11 cellular contexts compared by ENCODE assay signal in the genomic region with DNA sequence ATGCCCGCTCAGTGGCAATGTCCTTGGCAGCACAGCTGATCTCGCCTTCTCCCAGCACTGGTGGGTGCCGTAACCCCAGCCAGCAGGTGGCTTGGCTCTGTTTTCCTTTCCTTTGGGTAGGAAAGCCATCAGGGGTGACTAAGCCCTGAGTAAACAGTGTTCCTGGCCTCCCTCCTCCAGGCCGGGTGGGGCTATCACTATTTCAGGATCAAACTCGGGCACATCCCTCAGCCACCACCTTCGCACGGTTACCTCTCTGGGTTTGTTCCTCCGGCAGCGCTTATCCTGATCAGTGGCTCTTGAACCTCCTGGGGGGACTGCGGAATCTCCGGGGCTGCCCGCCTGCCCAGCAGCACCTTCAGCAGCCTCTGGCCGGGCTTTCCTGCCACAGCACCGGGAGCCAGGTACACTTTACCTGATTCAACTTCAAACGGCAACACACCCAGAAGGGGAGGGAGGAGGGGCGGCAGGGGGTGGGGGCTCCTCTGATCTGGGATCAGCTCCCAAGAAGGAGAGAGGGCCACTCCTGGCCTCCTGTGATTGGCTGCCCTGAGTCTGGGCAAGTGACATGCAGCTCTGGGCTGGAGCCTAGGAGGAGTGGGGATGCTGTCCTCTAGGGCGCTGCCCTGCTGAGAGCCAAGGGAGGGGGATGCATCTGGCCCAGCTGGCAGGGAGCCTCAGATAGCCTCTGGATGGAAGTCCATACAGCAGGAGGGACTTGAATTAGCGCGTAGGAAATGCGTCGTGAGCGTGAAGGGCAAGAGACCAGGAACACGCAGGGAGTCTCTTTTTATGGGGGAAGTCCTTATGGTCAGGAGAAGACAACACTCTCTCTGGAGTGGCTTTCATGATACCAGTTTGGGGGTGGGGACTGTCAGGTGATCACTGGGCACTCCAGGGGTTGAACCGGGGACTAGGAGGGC. TPM values are rescaled to one million over a fixed set of nuclear protein-coding genes. Genes with fewer than 3 reads are reported as not detected.
DNase-seq lines count a peak whose midpoint lies in the region; ATAC-seq, FAIRE-seq and TF ChIP-seq lines count a peak whose summit lies in the region.
"Had no signal": no experiment of that assay in that cellular context is flagged by ENCODE, and none has a peak within 500 bp of the region (broad histone marks: within the 10 kb centered on the region; RNA-seq: fewer than 3 reads in every experiment).

A gene with protein sequence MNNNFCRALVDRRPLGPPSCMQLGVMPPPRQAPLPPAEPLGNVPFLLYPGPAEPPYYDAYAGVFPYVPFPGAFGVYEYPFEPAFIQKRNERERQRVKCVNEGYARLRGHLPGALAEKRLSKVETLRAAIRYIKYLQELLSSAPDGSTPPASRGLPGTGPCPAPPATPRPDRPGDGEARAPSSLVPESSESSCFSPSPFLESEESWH (minus strand): TSS at position 353 of the 923 bp plus-strand sequence. CDS start 11,812 bp downstream, outside the sequence.

- H3K4me3 ChIP-seq in Caco-2 (ENCODE audit: low read depth, low read length) (no peak within 1 kb of the TSS), adrenal gland (no peak within 1 kb of the TSS), HepG2 (replicated peaks in 1 of 3; ENCODE audit: insufficient read depth in 1 of 3, low read depth in 2 of 3, low read length in 3 of 3) (peak within 1 kb of the TSS in 1 of 3 experiments; percentile 32; a peak in 1 of 6 replicates), tibial nerve (no peak within 1 kb of the TSS)
- H3K4me3 ChIP-seq: SJSA1 had no signal

- no peak within 1 kb of the TSS for H3K9ac ChIP-seq in HepG2 (ENCODE audit: insufficient read depth, low read depth, low read length)

- DNase-seq in Caco-2 (peak in 1 of 2 experiments; percentile 29), M059J (ENCODE audit: low read depth) (peak; percentile 52), adrenal gland (peak in 5 of 7 donors; percentile 38 to 74 (median 55)), HepG2 (ENCODE audit: low spot score) (peak; percentile 72), tibial nerve (ENCODE audit: low spot score in 2 of 2) (no peak), left lobe of liver (ENCODE audit: low spot score) (no peak)
- DNase-seq in activated CD4-positive, alpha-beta memory T cell treated with anti-CD3 and anti-CD28 coated beads for 36 hours = no peak
- DNase-seq: activated T-cell treated with anti-CD3 and anti-CD28 coated beads, Interleukin-2, amount 50 U/mL, for 48 hours had no signal

- H3K27ac ChIP-seq in adrenal gland (peak within 1 kb of the TSS in 1 of 5 donors; percentile 32), HepG2 (ENCODE audit: extremely low read length, insufficient read depth, low read length) (no peak within 1 kb of the TSS), tibial nerve (no peak within 1 kb of the TSS)
- H3K27ac ChIP-seq: SJSA1 had no signal

- H3K27me3 ChIP-seq in Caco-2 (replicated peaks; ENCODE audit: control insufficient read depth, insufficient read depth, low read length) (no peaks in the 10 kb centered on the region), adrenal gland (peaks cover 12% of the 10 kb centered on the region), HepG2 (ENCODE audit: control insufficient read depth in 1 of 2, insufficient read depth in 2 of 2, low read length in 2 of 2) (peaks cover 10 to 52% of the 10 kb centered on the region in 2 experiments), tibial nerve (peaks cover 0 to 5% of the 10 kb centered on the region in 2 donors)

- H3K4me3 Mint-ChIP-seq in Caco-2 (ENCODE audit: unreplicated experiment) = peak within 1 kb of the TSS; percentile 28
- H3K4me3 Mint-ChIP-seq in activated CD4-positive, alpha-beta memory T cell treated with anti-CD3 and anti-CD28 coated beads for 36 hours = no peak within 1 kb of the TSS

- no peak for TF ChIP-seq POLR2A in adrenal gland (IDR thresholded peaks at IDR 0.05)
- TF ChIP-seq POLR2A in HepG2 (IDR thresholded peaks at IDR 0.05; ENCODE audit: insufficient read depth in 1 of 2, low read depth in 2 of 2, low read length in 2 of 2) = no peak
- no peak for TF ChIP-seq POLR2A in tibial nerve (IDR thresholded peaks at IDR 0.05)

- TF ChIP-seq RAD21 in HepG2 (CRISPR knock-in tag; IDR thresholded peaks at IDR 0.05) = peak; percentile 31; the same call in 1 of the 2 replicates

- in situ Hi-C loops in HepG2 (cut with HindIII; ENCODE audit: extremely low pct_ligation_motif_present, low pct_unique_long_range_greater_than_20kb) = no loop called here

- FAIRE-seq in HepG2 (lab: Jason Lieb, UNC) = peak; percentile 76
- FAIRE-seq: D721Med had no signal

- H3K36me3 ChIP-seq in Caco-2 (ENCODE audit: control insufficient read depth, insufficient read depth, low read length) (no peaks in the 10 kb centered on the region), adrenal gland (replicated peaks in 1 of 2) (no peaks in the 10 kb centered on the region), HepG2 (replicated peaks in 1 of 2; ENCODE audit: control insufficient read depth in 1 of 2, insufficient read depth in 2 of 2, low read length in 2 of 2) (no peaks in the 10 kb centered on the region), tibial nerve (peaks cover 0 to 1% (median 0%) of the 10 kb centered on the region in 3 donors)
- H3K36me3 ChIP-seq: SJSA1 had no signal

- H3K9me3 Mint-ChIP-seq in Caco-2 (ENCODE audit: unreplicated experiment) = no peaks in the 10 kb centered on the region
- H3K9me3 Mint-ChIP-seq in activated CD4-positive, alpha-beta memory T cell treated with anti-CD3 and anti-CD28 coated beads for 36 hours = no peaks in the 10 kb centered on the region

- intact Hi-C loops in Caco-2 (cut with micrococcal nuclease; ENCODE audit: unreplicated experiment) = no loop called here
- intact Hi-C loops in adrenal gland (cut with DNase I) = no loop called here
- intact Hi-C loops in HepG2 (cut with micrococcal nuclease; ENCODE audit: unreplicated experiment) = loop anchor here (5.0 kb wide), 1 partner anchor 95 kb away; no protein-coding TSS in a partner anchor
- intact Hi-C loops in activated CD4-positive, alpha-beta memory T cell treated with anti-CD3 and anti-CD28 coated beads for 36 hours (cut with micrococcal nuclease) = no loop called here

- POLR2A ChIA-PET in Caco-2 (lab: Charles Lee) (no interaction called here), HepG2 (lab: Yijun Ruan, JAX) (no interaction called here)
- POLR2A ChIA-PET in activated CD4-positive, alpha-beta memory T cell treated with anti-CD3 and anti-CD28 coated beads for 36 hours (lab: Charles Lee) = no interaction called here

- no peaks in the 10 kb centered on the region for H3K4me1 Mint-ChIP-seq in Caco-2 (ENCODE audit: low read depth, unreplicated experiment)
- no peaks in the 10 kb centered on the region for H3K4me1 Mint-ChIP-seq in activated CD4-positive, alpha-beta memory T cell treated with anti-CD3 and anti-CD28 coated beads for 36 hours (ENCODE audit: low read depth)

- WGBS in adrenal gland, 4 donors = 70 to 86% (median 79%) methylated on average over 11 to 24 of the region's 24 CpGs
- 34% methylated on average over 13 of the region's 24 CpGs for WGBS in HepG2 (ENCODE audit: low lambda C conversion rate)
- WGBS in tibial nerve, 2 donors = 74% methylated on average over 22 to 23 of the region's 24 CpGs

- no peak within 1 kb of the TSS for H3K27ac Mint-ChIP-seq in Caco-2 (ENCODE audit: unreplicated experiment)
- no peak within 1 kb of the TSS for H3K27ac Mint-ChIP-seq in activated CD4-positive, alpha-beta memory T cell treated with anti-CD3 and anti-CD28 coated beads for 36 hours

- H3K4me1 ChIP-seq in Caco-2 = no peaks in the 10 kb centered on the region
- H3K4me1 ChIP-seq in adrenal gland (replicated peaks in 1 of 2) = peaks cover 0 to 7% of the 10 kb centered on the region in 2 donors
- H3K4me1 ChIP-seq in HepG2 (ENCODE audit: insufficient read depth, low read length) = peaks cover 11% of the 10 kb centered on the region
- H3K4me1 ChIP-seq in tibial nerve = no peaks in the 10 kb centered on the region
- H3K4me1 ChIP-seq: SJSA1 had no signal

- no peaks in the 10 kb centered on the region for H3K79me2 ChIP-seq in HepG2 (ENCODE audit: insufficient read depth, low read length)

- H3K9me3 ChIP-seq in Caco-2 = no peaks in the 10 kb centered on the region
- no peaks in the 10 kb centered on the region for H3K9me3 ChIP-seq in adrenal gland (replicated peaks in 1 of 3)
- H3K9me3 ChIP-seq in HepG2 (ENCODE audit: low read length) = no peaks in the 10 kb centered on the region
- H3K9me3 ChIP-seq in tibial nerve = no peaks in the 10 kb centered on the region
- H3K9me3 ChIP-seq: SJSA1 had no signal

- peaks cover 3% of the 10 kb centered on the region for H3K27me3 Mint-ChIP-seq in Caco-2 (ENCODE audit: insufficient read depth, unreplicated experiment)
- H3K27me3 Mint-ChIP-seq in activated CD4-positive, alpha-beta memory T cell treated with anti-CD3 and anti-CD28 coated beads for 36 hours = peaks cover 9% of the 10 kb centered on the region

- peak within 1 kb of the TSS; percentile 37; the same call in 1 of the 2 replicates for H3K4me2 ChIP-seq in HepG2 (ENCODE audit: low read depth, low read length)

- H3K36me3 Mint-ChIP-seq in Caco-2 (ENCODE audit: insufficient read depth, unreplicated experiment) = peaks cover 5% of the 10 kb centered on the region
- H3K36me3 Mint-ChIP-seq in activated CD4-positive, alpha-beta memory T cell treated with anti-CD3 and anti-CD28 coated beads for 36 hours = no peaks in the 10 kb centered on the region

- no peaks in the 10 kb centered on the region for H4K20me1 ChIP-seq in HepG2 (ENCODE audit: insufficient read depth, low read length)

- no TSS peak for BruUV-seq in Caco-2 (replicated peaks; lab: Mats Ljungman, UMichigan)
- no TSS peak for BruUV-seq in HepG2 (replicated peaks; lab: Mats Ljungman, UMichigan)

- ATAC-seq in HepG2 (peak; percentile 91), GM18861 (IDR thresholded peaks at IDR 0.05; ENCODE audit: unreplicated experiment) (no peak), left lobe of liver (no peak)

- TF ChIP-seq EP300 in HepG2 (IDR thresholded peaks at IDR 0.05; ENCODE audit: low read depth in 2 of 2, low read length in 2 of 2) = no peak
- no peak for TF ChIP-seq EP300 in HepG2 (CRISPR knock-in tag; IDR thresholded peaks at IDR 0.05; ENCODE audit: borderline replicate concordance)
- TF ChIP-seq EP300 in tibial nerve (IDR thresholded peaks at IDR 0.05) = no peak

- CTCF ChIA-PET in Caco-2 (lab: Charles Lee) = no interaction called here
- CTCF ChIA-PET in HepG2 (lab: Yijun Ruan, JAX; ENCODE audit: low intra/inter-chr PET ratio, low total read pairs) = interaction anchor here (1.5 kb wide), 1 partner anchor 58 kb away, joined by 4 read pairs; no protein-coding TSS in a partner anchor
- CTCF ChIA-PET in activated CD4-positive, alpha-beta memory T cell treated with anti-CD3 and anti-CD28 coated beads for 36 hours (lab: Charles Lee) = no interaction called here

- no peak for TF ChIP-seq CTCF in Caco-2 (IDR thresholded peaks at IDR 0.05; ENCODE audit: insufficient read depth in 1 of 2, low read depth in 1 of 2, low read length in 1 of 2, severe bottlenecking in 1 of 2, unreplicated experiment in 1 of 2)
- peak in 1 of 6 experiments; percentile 17 for TF ChIP-seq CTCF in adrenal gland (IDR thresholded peaks at IDR 0.05)
- TF ChIP-seq CTCF in HepG2 (CRISPR knock-in tag; IDR thresholded peaks at IDR 0.05) = peak; percentile 72
- TF ChIP-seq CTCF in tibial nerve (IDR thresholded peaks at IDR 0.05) = no peak

- no peak within 1 kb of the TSS for H2AFZ ChIP-seq in HepG2 (ENCODE audit: low read length)

RNA-seq across cellular contexts. Expression of the gene that starts here (rescaled TPM):
- 0.26 and 0.48 TPM in 2 replicates for total RNA-seq in Caco-2 (2022)
- total RNA-seq in M059J (2014; rRNA removed; shearing (Covaris generic)) = not detected in 2 replicates
- not detected for total RNA-seq in adrenal gland
- under 1 TPM in 1 of 3 donors, not detected in 2; 0.10 TPM for polyA plus RNA-seq in adrenal gland
- total RNA-seq in HepG2 (2016; rRNA removed; fragmentation: Illumina TruSeq; extraction: Trizol) = not detected in 2 replicates
- not detected in 2 replicates for total RNA-seq in HepG2 (2016; cell fraction: cytosol; rRNA removed; fragmentation: Illumina TruSeq; extraction: Trizol; ENCODE audit: low read depth)
- total RNA-seq in HepG2 (2016; cell fraction: insoluble cytoplasmic fraction; rRNA removed; fragmentation: Illumina TruSeq; extraction: Trizol) = not detected in 2 replicates
- total RNA-seq in HepG2 (2016; cell fraction: membrane; rRNA removed; fragmentation: Illumina TruSeq; extraction: Trizol) = not detected in 2 replicates
- total RNA-seq in HepG2 (2016; cell fraction: nucleus; rRNA removed; fragmentation: Illumina TruSeq; extraction: Trizol) = not detected in 2 replicates
- not detected in 2 replicates for polyA plus RNA-seq in HepG2 (2011; rRNA removed)
- not detected in 2 replicates for polyA plus RNA-seq in HepG2 (2011; cell fraction: cytosol; rRNA removed)
- 0.08 and 0.09 TPM in 2 replicates for polyA plus RNA-seq in HepG2 (2011; cell fraction: nucleus; rRNA removed)
- not detected in 2 replicates for polyA plus RNA-seq in HepG2 (2012)
- not detected in 2 replicates for polyA plus RNA-seq in HepG2 (2016; cell fraction: cytosol; fragmentation: Illumina TruSeq; extraction: Trizol; ENCODE audit: low read depth)
- polyA plus RNA-seq in HepG2 (2016; cell fraction: insoluble cytoplasmic fraction; fragmentation: Illumina TruSeq; extraction: Trizol; ENCODE audit: low read depth) = not detected in 2 replicates
- not detected in 2 replicates for polyA plus RNA-seq in HepG2 (2016; cell fraction: membrane; fragmentation: Illumina TruSeq; extraction: Trizol; ENCODE audit: low read depth)
- polyA plus RNA-seq in HepG2 (2016; cell fraction: nucleus; fragmentation: Illumina TruSeq; extraction: Trizol; ENCODE audit: insufficient read depth, low read depth) = not detected in 2 replicates
- not detected in 2 replicates for polyA minus RNA-seq in HepG2 (2011; rRNA and poly(A)+ RNA removed; ENCODE audit: low replicate concordance)
- not detected in 2 replicates for polyA minus RNA-seq in HepG2 (2011; cell fraction: cytosol; rRNA and poly(A)+ RNA removed)
- polyA minus RNA-seq in HepG2 (2011; cell fraction: nucleus; rRNA and poly(A)+ RNA removed) = not detected in 2 replicates
- not detected for total RNA-seq in activated CD4-positive, alpha-beta memory T cell treated with anti-CD3 and anti-CD28 coated beads for 36 hours
- total RNA-seq in tibial nerve = not detected
- not detected for total RNA-seq in left lobe of liver
- total RNA-seq: SJSA1 had no signal

Comparison
In these comparisons a context has a peak if more than half of its experiments do, and no peak if none do; other contexts are left out.
1. Peak in DNase-seq in M059J; RNA of the gene not detected or under 1 TPM.
2. Peak in DNase-seq in adrenal gland; RNA of the gene not detected or under 1 TPM.
3. Peak in DNase-seq, ATAC-seq and H3K4me2 ChIP-seq in HepG2; RNA of the gene not detected or under 1 TPM.